ENCODE assay signal across 14 cellular contexts in the genomic region with DNA sequence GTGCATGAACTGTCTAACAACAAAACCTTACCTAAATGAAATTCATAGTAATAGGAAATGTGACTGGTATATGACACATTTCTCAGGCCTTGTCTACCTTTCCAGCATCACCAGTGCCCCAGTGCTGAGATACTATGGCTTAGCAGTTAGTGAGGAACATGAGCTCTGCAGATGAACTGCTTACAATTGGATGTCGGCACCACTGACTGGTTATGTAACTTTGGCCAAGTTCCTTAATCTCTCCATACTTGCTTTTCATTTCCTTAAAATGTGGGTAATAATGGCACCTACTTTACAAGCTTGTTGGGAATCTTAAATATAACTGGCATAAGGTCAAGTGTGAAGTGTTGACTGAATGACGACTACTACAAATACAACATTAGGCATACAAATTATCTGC.
"Had no signal": no experiment of that assay in that cellular context is flagged by ENCODE, and none has a peak within 500 bp of the region (broad histone marks: within the 10 kb centered on the region; RNA-seq: fewer than 3 reads in every experiment).

No MANE protein-coding gene starts in this region.

- H3K27me3 ChIP-seq: breast epithelium, right atrium auricular region, thyroid gland had no signal

- H3K9me3 Mint-ChIP-seq: activated CD4-positive, alpha-beta memory T cell treated with anti-CD3 and anti-CD28 coated beads for 36 hours; activated naive CD8-positive, alpha-beta T cell treated with anti-CD3 and anti-CD28 coated beads for 36 hours; activated T-cell treated with anti-CD3 and anti-CD28 coated beads, Interleukin-2, amount 50 U/mL, for 4 hours; natural killer cell; stimulated activated effector memory CD8-positive, alpha-beta T cell treated with anti-CD3 and anti-CD28 coated beads, Interleukin-12 subunit alpha, Interleukin-12 subunit beta, amount 100 ng/mL, for 72 hours had no signal

- H3K27ac ChIP-seq: breast epithelium, right atrium auricular region, skin epidermis, thyroid gland had no signal

- DNase-seq: activated CD4-positive, alpha-beta memory T cell treated with anti-CD3 and anti-CD28 coated beads for 36 hours; activated CD4-positive, alpha-beta T cell treated with anti-CD3 and anti-CD28 coated beads for 1 hour; activated gamma-delta T cell treated with Interleukin-2 at 50 U/mL for 16 hours; activated naive CD8-positive, alpha-beta T cell treated with anti-CD3 and anti-CD28 coated beads for 36 hours; activated T-cell treated with anti-CD3 and anti-CD28 coated beads, Interleukin-2, amount 50 U/mL, for 4 hours; anterior cingulate cortex; hypothalamus; natural killer cell; thyroid gland had no signal

- H3K4me3 Mint-ChIP-seq: activated CD4-positive, alpha-beta memory T cell treated with anti-CD3 and anti-CD28 coated beads for 36 hours; activated naive CD8-positive, alpha-beta T cell treated with anti-CD3 and anti-CD28 coated beads for 36 hours; activated T-cell treated with anti-CD3 and anti-CD28 coated beads, Interleukin-2, amount 50 U/mL, for 4 hours; natural killer cell; stimulated activated effector memory CD8-positive, alpha-beta T cell treated with anti-CD3 and anti-CD28 coated beads, Interleukin-12 subunit alpha, Interleukin-12 subunit beta, amount 100 ng/mL, for 72 hours had no signal

- ATAC-seq: activated T-cell treated with anti-CD3 and anti-CD28 coated beads, Interleukin-2, amount 50 U/mL, for 4 hours; esophagus mucosa; natural killer cell; stimulated activated effector memory CD8-positive, alpha-beta T cell treated with anti-CD3 and anti-CD28 coated beads, Interleukin-12 subunit alpha, Interleukin-12 subunit beta, amount 100 ng/mL, for 72 hours had no signal

- H3K27me3 Mint-ChIP-seq: activated CD4-positive, alpha-beta memory T cell treated with anti-CD3 and anti-CD28 coated beads for 36 hours; activated naive CD8-positive, alpha-beta T cell treated with anti-CD3 and anti-CD28 coated beads for 36 hours had no signal

- H3K27ac Mint-ChIP-seq: activated CD4-positive, alpha-beta memory T cell treated with anti-CD3 and anti-CD28 coated beads for 36 hours; activated naive CD8-positive, alpha-beta T cell treated with anti-CD3 and anti-CD28 coated beads for 36 hours; natural killer cell; stimulated activated effector memory CD8-positive, alpha-beta T cell treated with anti-CD3 and anti-CD28 coated beads, Interleukin-12 subunit alpha, Interleukin-12 subunit beta, amount 100 ng/mL, for 72 hours had no signal

- H3K36me3 Mint-ChIP-seq: natural killer cell had no signal

- H3K9me3 ChIP-seq: breast epithelium, right atrium auricular region, thyroid gland had no signal

- H3K4me1 ChIP-seq: breast epithelium, right atrium auricular region had no signal

- H3K4me1 Mint-ChIP-seq: activated naive CD8-positive, alpha-beta T cell treated with anti-CD3 and anti-CD28 coated beads for 36 hours; natural killer cell; stimulated activated effector memory CD8-positive, alpha-beta T cell treated with anti-CD3 and anti-CD28 coated beads, Interleukin-12 subunit alpha, Interleukin-12 subunit beta, amount 100 ng/mL, for 72 hours had no signal

- H3K4me3 ChIP-seq: breast epithelium, right atrium auricular region, skin epidermis, thyroid gland had no signal

- H3K36me3 ChIP-seq: breast epithelium, right atrium auricular region, thyroid gland had no signal
